9 cellular contexts compared by ENCODE assay signal in the genomic region with DNA sequence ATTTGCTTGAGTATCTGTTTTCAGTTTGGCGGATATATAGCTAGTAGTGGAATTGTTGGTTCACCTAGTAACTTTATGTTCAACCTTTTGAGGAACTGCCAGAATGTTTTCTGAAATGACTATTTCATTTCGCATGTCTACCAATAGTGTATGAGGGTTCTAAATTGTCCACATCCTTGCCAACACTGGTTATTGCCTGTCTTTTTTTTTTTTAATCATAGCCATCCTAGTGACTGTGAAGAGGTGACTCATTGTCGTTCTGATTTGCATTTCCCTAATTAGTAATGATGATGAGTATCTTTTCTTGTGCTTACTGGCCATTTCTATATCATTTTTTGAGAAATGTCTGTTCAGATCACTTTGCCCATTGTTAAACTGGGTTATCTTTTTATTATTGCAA. TPM values are rescaled to one million over a fixed set of nuclear protein-coding genes. Genes with fewer than 3 reads are reported as not detected.
"Had no signal": no experiment of that assay in that cellular context is flagged by ENCODE, and none has a peak within 500 bp of the region (broad histone marks: within the 10 kb centered on the region; RNA-seq: fewer than 3 reads in every experiment).

No MANE protein-coding gene starts in this region.

- H3K27ac ChIP-seq: GM23248, HL-60 had no signal

- H3K36me3 ChIP-seq: HAP-1 had no signal

- H3K4me1 Mint-ChIP-seq: IgD-negative memory B cell had no signal

- H3K27ac Mint-ChIP-seq: HFFc6, IgD-negative memory B cell had no signal

- H3K9ac ChIP-seq: GM23248 had no signal

- DNase-seq: GM23248, GOT3, H7, HFFc6 had no signal

- H3K4me3 Mint-ChIP-seq: HFFc6, IgD-negative memory B cell had no signal

- H2AFZ ChIP-seq: GM23248 had no signal

- H3K9me3 ChIP-seq: HAP-1 had no signal

- H3K9me3 Mint-ChIP-seq: HFFc6, IgD-negative memory B cell had no signal

- H3K4me3 ChIP-seq: GM23248, HAP-1 had no signal

- ATAC-seq: HCT116, HepG2 had no signal

RNA-seq across cellular contexts. Expression of a gene that starts 52.5 kb away (rescaled TPM):
- polyA plus RNA-seq: IgD-negative memory B cell had no signal
